Comparison of ENCODE assay signal across 8 cellular contexts in genomic region chr3:157532529-157533297, GRCh38. TPM values are rescaled to one million over a fixed set of nuclear protein-coding genes. Genes with fewer than 3 reads are reported as not detected.
DNase-seq lines count a peak whose midpoint lies in the region; ATAC-seq and TF ChIP-seq lines count a peak whose summit lies in the region.

No MANE protein-coding gene starts in this region.

- ATAC-seq in GM19463 (IDR thresholded peaks at IDR 0.05; ENCODE audit: unreplicated experiment) (peak; percentile 85), HG03457 (IDR thresholded peaks at IDR 0.05; ENCODE audit: unreplicated experiment) (peak; percentile 93), heart right ventricle (peak; percentile 62 to 90 (median 82))
- ATAC-seq in activated CD8-positive, alpha-beta T cell treated with anti-CD3 and anti-CD28 coated beads for 36 hours: peak; percentile 66

- no peak overlapping the region for H3K4me3 ChIP-seq in heart right ventricle

- no peaks in the 10 kb centered on the region for H3K4me1 Mint-ChIP-seq in activated CD8-positive, alpha-beta T cell treated with anti-CD3 and anti-CD28 coated beads for 36 hours (ENCODE audit: low read depth)

- H3K27ac ChIP-seq in heart right ventricle: peak overlapping the region in 1 of 10 donors; percentile 61

- peak; percentile 64 for TF ChIP-seq CTCF in activated CD8-positive, alpha-beta T cell treated with anti-CD3 and anti-CD28 coated beads for 36 hours (IDR thresholded peaks at IDR 0.05)
- peak; percentile 34 to 76 (median 71) for TF ChIP-seq CTCF in heart right ventricle (IDR thresholded peaks at IDR 0.05)

- peaks cover 1% of the 10 kb centered on the region for H3K27me3 Mint-ChIP-seq in activated CD8-positive, alpha-beta T cell treated with anti-CD3 and anti-CD28 coated beads for 36 hours

- no peaks in the 10 kb centered on the region for H3K9me3 Mint-ChIP-seq in activated CD8-positive, alpha-beta T cell treated with anti-CD3 and anti-CD28 coated beads for 36 hours

- peaks cover 0 to 16% (median 0%) of the 10 kb centered on the region in 9 donors for H3K4me1 ChIP-seq in heart right ventricle

- no peaks in the 10 kb centered on the region for H3K36me3 Mint-ChIP-seq in activated CD8-positive, alpha-beta T cell treated with anti-CD3 and anti-CD28 coated beads for 36 hours (ENCODE audit: low read depth)

- H3K9me3 ChIP-seq in heart right ventricle: peaks cover 0 to 4% (median 0%) of the 10 kb centered on the region in 11 donors

- no peaks in the 10 kb centered on the region for H3K27me3 ChIP-seq in heart right ventricle

- no peak overlapping the region for H3K27ac Mint-ChIP-seq in activated CD8-positive, alpha-beta T cell treated with anti-CD3 and anti-CD28 coated beads for 36 hours

- CTCF ChIA-PET in activated CD8-positive, alpha-beta T cell treated with anti-CD3 and anti-CD28 coated beads for 36 hours (lab: Charles Lee): interaction anchor here (0.6 to 5.0 kb wide), 25 partner anchors 8 to 999 kb away, joined by 3 to 105 read pairs (median 4); partner anchors contain the start of gene PTX3

- H3K36me3 ChIP-seq in heart right ventricle: no peaks in the 10 kb centered on the region

- 42 to 44% methylated on average over 7 of the region's 7 CpGs for WGBS in heart right ventricle, 2 donors

- POLR2A ChIA-PET in activated CD8-positive, alpha-beta T cell treated with anti-CD3 and anti-CD28 coated beads for 36 hours (lab: Charles Lee): no interaction called here

- no peak overlapping the region for H3K4me3 Mint-ChIP-seq in activated CD8-positive, alpha-beta T cell treated with anti-CD3 and anti-CD28 coated beads for 36 hours

- intact Hi-C loops in activated CD8-positive, alpha-beta T cell treated with anti-CD3 and anti-CD28 coated beads for 36 hours (cut with micrococcal nuclease): loop anchor here (1.0 kb wide), 1 partner anchor 40 kb away; no protein-coding TSS in a partner anchor
- intact Hi-C loops in heart right ventricle (cut with DNase I): loop anchor here in 6 of 10 donors (1.0 to 10.0 kb wide), 4 partner anchors 40 to 902 kb away; no protein-coding TSS in a partner anchor

- DNase-seq in DMS53 treated with DMSO at 0.1 percent for 48 hours (lab: John Stamatoyannopoulos, UW; ENCODE audit: unreplicated experiment) (peak; percentile 72), NCI-H345 (lab: John Stamatoyannopoulos, UW) (peak; percentile 43), heart right ventricle (peak in 1 of 2 donors; percentile 29), retina (peak; percentile 51)
- DNase-seq in activated CD8-positive, alpha-beta T cell treated with anti-CD3 and anti-CD28 coated beads for 36 hours: peak; percentile 12
- DNase-seq in activated CD4-positive, alpha-beta T cell treated with anti-CD3 and anti-CD28 coated beads, Interleukin-2, amount 50 U/mL, for 1 hour: no peak

RNA-seq across cellular contexts. Expression of gene VEPH1, which starts 29.5 kb away (rescaled TPM):
- not detected for total RNA-seq in activated CD8-positive, alpha-beta T cell treated with anti-CD3 and anti-CD28 coated beads for 36 hours
- total RNA-seq in heart right ventricle: under 1 TPM in 6 of 10 donors, not detected in 4; 0.07 to 0.85 (median 0.62) TPM
- under 1 TPM in 1 of 2 donors, not detected in 1; 0.13 TPM for polyA plus RNA-seq in heart right ventricle
